In genomic region chr17:80133626-80133970, GRCh38 we compare ENCODE assay signal across 13 cellular contexts. TPM values are rescaled to one million over a fixed set of nuclear protein-coding genes. Genes with fewer than 3 reads are reported as not detected.
"Had no signal": no experiment of that assay in that cellular context is flagged by ENCODE, and none has a peak within 500 bp of the region (broad histone marks: within the 10 kb centered on the region; RNA-seq: fewer than 3 reads in every experiment).

No MANE protein-coding gene starts in this region.

- H3K4me1 ChIP-seq: right atrium auricular region had no signal

- H3K4me3 Mint-ChIP-seq: brain; dendritic cell treated with granulocyte-macrophage colony-stimulating factor and Interleukin-4, amounts not matched to agents 40 ng/mL and 50 ng/mL, for 4 days; effector memory CD8-positive, alpha-beta T cell; stimulated activated memory B cell treated with anti-CD40 and anti-IgM and Interleukin-4, amounts not matched to agents 10 μg/mL and 1 μg/mL and 100 μg/mL, for 72 hours had no signal

- H3K27me3 Mint-ChIP-seq: stimulated activated memory B cell treated with anti-CD40 and anti-IgM and Interleukin-4, amounts not matched to agents 10 μg/mL and 1 μg/mL and 100 μg/mL, for 72 hours had no signal

- H3K9me3 Mint-ChIP-seq: brain; dendritic cell treated with granulocyte-macrophage colony-stimulating factor and Interleukin-4, amounts not matched to agents 40 ng/mL and 50 ng/mL, for 4 days; effector memory CD8-positive, alpha-beta T cell; stimulated activated memory B cell treated with anti-CD40 and anti-IgM and Interleukin-4, amounts not matched to agents 10 μg/mL and 1 μg/mL and 100 μg/mL, for 72 hours had no signal

- H3K9me3 ChIP-seq: pancreas, right atrium auricular region had no signal

- FAIRE-seq: pancreas, TTC549 had no signal

- DNase-seq: amniotic stem cell; effector memory CD8-positive, alpha-beta T cell; hypothalamus; kidney glomerular epithelial cell; pancreas; substantia nigra; T-helper 2 cell had no signal

- H3K27me3 ChIP-seq: pancreas, right atrium auricular region had no signal

- H3K27ac ChIP-seq: pancreas, right atrium auricular region had no signal

- H3K4me3 ChIP-seq: pancreas, right atrium auricular region, smooth muscle cell had no signal

- H3K27ac Mint-ChIP-seq: brain; stimulated activated memory B cell treated with anti-CD40 and anti-IgM and Interleukin-4, amounts not matched to agents 10 μg/mL and 1 μg/mL and 100 μg/mL, for 72 hours had no signal

- H3K4me2 ChIP-seq: smooth muscle cell had no signal

- ATAC-seq: effector memory CD8-positive, alpha-beta T cell; stimulated activated memory B cell treated with anti-CD40 and anti-IgM and Interleukin-4, amounts not matched to agents 10 μg/mL and 1 μg/mL and 100 μg/mL, for 72 hours had no signal

- H3K4me1 Mint-ChIP-seq: brain; stimulated activated memory B cell treated with anti-CD40 and anti-IgM and Interleukin-4, amounts not matched to agents 10 μg/mL and 1 μg/mL and 100 μg/mL, for 72 hours had no signal

RNA-seq across cellular contexts. Expression of gene CARD14, which starts 36.2 kb away (rescaled TPM):
- total RNA-seq: right atrium auricular region had no signal
